ENCODE assay signal across 9 cellular contexts in genomic region chr16:53870831-53871230, GRCh38.
"Had no signal": no experiment of that assay in that cellular context is flagged by ENCODE, and none has a peak within 500 bp of the region (broad histone marks: within the 10 kb centered on the region; RNA-seq: fewer than 3 reads in every experiment).

No MANE protein-coding gene starts in this region.

- DNase-seq: GM23248, GOT3, H7, HFFc6, IMR-90, KBM-7 had no signal

- H3K27ac Mint-ChIP-seq: HFFc6 had no signal

- FAIRE-seq: HTR-8/SVneo had no signal

- H3K4me3 ChIP-seq: GM23248, HAP-1 had no signal

- H2AFZ ChIP-seq: GM23248 had no signal

- H3K36me3 ChIP-seq: HAP-1 had no signal

- H3K27ac ChIP-seq: GM23248 had no signal

- H3K4me1 ChIP-seq: HAP-1 had no signal

- ATAC-seq: HCT116 had no signal

- H3K9ac ChIP-seq: GM23248 had no signal

- H3K4me3 Mint-ChIP-seq: HFFc6 had no signal

- H3K9me3 ChIP-seq: HAP-1 had no signal
